8 cellular contexts compared by ENCODE assay signal in genomic region chr9:40222801-40223200, GRCh38.
DNase-seq lines count a peak whose midpoint lies in the region; TF ChIP-seq lines count a peak whose summit lies in the region.
"Not testable (repeated sequence)": the region's sequence is repeated elsewhere in the genome, so short reads cannot be mapped to it uniquely, and the experiment has no call there.

No MANE protein-coding gene starts in this region.

- H3K4me1 Mint-ChIP-seq in activated CD4-positive, alpha-beta T cell treated with anti-CD3 and anti-CD28 coated beads, Interleukin-2, amount 10 ng/mL, durations not matched to agents 24 days and 14 days, result not testable (repeated sequence)

- H3K9me3 ChIP-seq in transverse colon, result not testable (repeated sequence)

- H3K4me1 ChIP-seq in transverse colon, result not testable (repeated sequence)

- not testable (repeated sequence) for TF ChIP-seq EP300 in transverse colon (IDR thresholded peaks at IDR 0.05; ENCODE audit: low read depth)

- H3K36me3 ChIP-seq in transverse colon, result not testable (repeated sequence)

- not testable (repeated sequence) for H3K4me3 ChIP-seq in LNCaP clone FGC (ENCODE audit: low read depth, low read length); transverse colon

- not testable (repeated sequence) for H3K36me3 Mint-ChIP-seq in activated CD4-positive, alpha-beta T cell treated with anti-CD3 and anti-CD28 coated beads, Interleukin-2, amount 10 ng/mL, durations not matched to agents 24 days and 14 days (ENCODE audit: low read depth)

- not testable (repeated sequence) for H3K4me3 Mint-ChIP-seq in activated CD4-positive, alpha-beta T cell treated with anti-CD3 and anti-CD28 coated beads, Interleukin-2, amount 10 ng/mL, durations not matched to agents 24 days and 14 days

- not testable (repeated sequence) for DNase-seq in GM13977 (ENCODE audit: low spot score); LNCaP clone FGC (ENCODE audit: low read depth)
- DNase-seq in activated CD4-positive, alpha-beta T cell treated with anti-CD3 and anti-CD28 coated beads, Interleukin-2, amount 10 ng/mL, durations not matched to agents 24 days and 14 days, result peak; percentile 39
- DNase-seq in astrocyte of the hippocampus (ENCODE audit: low read depth, low spot score), result peak; percentile 32
- peak in 32 of 42 donors; percentile 5 to 80 (median 42) for DNase-seq in head of caudate nucleus
- peak; percentile 70 for DNase-seq in left kidney (ENCODE audit: low read depth, low spot score)
- peak in 7 of 10 donors; percentile 12 to 92 (median 51) for DNase-seq in posterior cingulate gyrus
- peak; percentile 46 for DNase-seq in transverse colon

- H3K9me3 Mint-ChIP-seq in activated CD4-positive, alpha-beta T cell treated with anti-CD3 and anti-CD28 coated beads, Interleukin-2, amount 10 ng/mL, durations not matched to agents 24 days and 14 days, result not testable (repeated sequence)

- H3K27ac Mint-ChIP-seq in activated CD4-positive, alpha-beta T cell treated with anti-CD3 and anti-CD28 coated beads, Interleukin-2, amount 10 ng/mL, durations not matched to agents 24 days and 14 days, result not testable (repeated sequence)

- not testable (repeated sequence) for H3K27ac ChIP-seq in transverse colon

- intact Hi-C loops in activated CD4-positive, alpha-beta T cell treated with anti-CD3 and anti-CD28 coated beads, Interleukin-2, amount 10 ng/mL, durations not matched to agents 24 days and 14 days (cut with micrococcal nuclease); head of caudate nucleus (cut with DNase I); posterior cingulate gyrus (cut with DNase I); transverse colon (cut with DNase I; ENCODE audit: low total_unique reads): not testable (repeated sequence)

- in situ Hi-C loops in GM13977 (cut with MboI; ENCODE audit: low pct_unique_long_range_greater_than_20kb, low sequenced_read_pairs, unreplicated experiment); transverse colon (cut with MboI; ENCODE audit: low pct_ligation_motif_present in 1 of 4, low pct_unique_long_range_greater_than_20kb in 1 of 4, low sequenced_read_pairs in 3 of 4): not testable (repeated sequence)

- TF ChIP-seq CTCF in GM13977 (IDR thresholded peaks at IDR 0.05; ENCODE audit: extremely low read depth, insufficient read depth, missing control alignments) (peak; percentile 14), LNCaP clone FGC (IDR thresholded peaks at IDR 0.05; ENCODE audit: control insufficient read depth, extremely low read depth, insufficient read depth) (peak; percentile 59)
- TF ChIP-seq CTCF in transverse colon (IDR thresholded peaks at IDR 0.05), result not testable (repeated sequence)

- not testable (repeated sequence) for TF ChIP-seq POLR2A in transverse colon (IDR thresholded peaks at IDR 0.05)

- 0% methylated on average over 6 of the region's 34 CpGs; no CpG with 5 or more reads in 1 of the 2 donors for WGBS in transverse colon (ENCODE audit: low coverage in 1 of 2), 2 donors

- H3K27me3 ChIP-seq in transverse colon, result not testable (repeated sequence)

- not testable (repeated sequence) for H3K27me3 Mint-ChIP-seq in activated CD4-positive, alpha-beta T cell treated with anti-CD3 and anti-CD28 coated beads, Interleukin-2, amount 10 ng/mL, durations not matched to agents 24 days and 14 days
